17 cellular contexts compared by ENCODE assay signal in the genomic region with DNA sequence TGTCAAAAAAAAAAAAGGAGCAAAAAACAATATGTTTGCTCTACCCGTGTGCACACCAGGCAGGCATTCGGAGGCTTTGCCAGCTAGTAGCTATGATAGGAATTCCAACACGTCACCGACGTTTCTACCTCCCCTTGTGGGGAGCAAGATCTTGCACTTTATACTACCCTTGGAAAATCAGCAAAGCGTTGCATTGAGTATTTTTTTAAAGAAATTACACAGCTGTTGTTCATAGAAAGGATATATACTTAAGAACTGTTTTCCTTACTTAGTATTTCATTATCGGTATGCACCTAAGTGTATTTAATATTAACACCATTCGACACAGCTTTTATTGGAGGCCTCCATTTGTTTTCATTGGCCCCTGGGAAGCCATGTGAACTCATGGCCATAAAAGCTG.
DNase-seq lines count a peak whose midpoint lies in the region; ATAC-seq, FAIRE-seq and TF ChIP-seq lines count a peak whose summit lies in the region.
"Had no signal": no experiment of that assay in that cellular context is flagged by ENCODE, and none has a peak within 500 bp of the region (broad histone marks: within the 10 kb centered on the region; RNA-seq: fewer than 3 reads in every experiment).

No MANE protein-coding gene starts in this region.

- TF ChIP-seq POLR2A in HepG2 (IDR thresholded peaks at IDR 0.05; ENCODE audit: insufficient read depth in 1 of 2, low read depth in 2 of 2, low read length in 2 of 2) (no peak), right lobe of liver (IDR thresholded peaks at IDR 0.05) (no peak)

- intact Hi-C loops in HepG2 (cut with micrococcal nuclease; ENCODE audit: unreplicated experiment) (no loop called here), right lobe of liver (cut with DNase I) (no loop called here)

- BruUV-seq in HepG2 (replicated peaks; lab: Mats Ljungman, UMichigan), result no TSS peak

- no peaks in the 10 kb centered on the region for H4K20me1 ChIP-seq in HepG2 (ENCODE audit: insufficient read depth, low read length)
- H4K20me1 ChIP-seq: BLaER1 treated with 17β-estradiol and CSF1 and Interleukin-3, amounts not matched to agents 10 nM and 100 nM had no signal

- WGBS in HepG2 (ENCODE audit: low lambda C conversion rate), result 21% methylated on average over 8 of the region's 8 CpGs
- 66% methylated on average over 8 of the region's 8 CpGs for WGBS in right lobe of liver (ENCODE audit: insufficient coverage, low coverage, low lambda C conversion rate, missing lambda C conversion rate)
- 93% methylated on average over 6 of the region's 8 CpGs for WGBS in mesenchymal stem cell

- H2BK15ac ChIP-seq in mesenchymal stem cell (ENCODE audit: low read depth, poor library complexity, severe bottlenecking), result no peak overlapping the region

- H3K4me2 ChIP-seq in HepG2 (ENCODE audit: low read depth, low read length), result no peak overlapping the region
- H3K4me2 ChIP-seq in mesenchymal stem cell (ENCODE audit: low read length, poor library complexity, severe bottlenecking), result no peak overlapping the region
- H3K4me2 ChIP-seq: BLaER1 treated with 17β-estradiol and CSF1 and Interleukin-3, amounts not matched to agents 10 nM and 100 nM had no signal

- no peak overlapping the region for H2BK5ac ChIP-seq in mesenchymal stem cell (ENCODE audit: low read depth, low read length, poor library complexity, severe bottlenecking)

- H3K9ac ChIP-seq in HepG2 (ENCODE audit: insufficient read depth, low read depth, low read length) (no peak overlapping the region), mesenchymal stem cell (ENCODE audit: low read length) (no peak overlapping the region)
- H3K9ac ChIP-seq: BLaER1 treated with 17β-estradiol and CSF1 and Interleukin-3, amounts not matched to agents 10 nM and 100 nM; GM23248 had no signal

- H3K4me3 ChIP-seq in HepG2 (replicated peaks in 1 of 3; ENCODE audit: insufficient read depth in 1 of 3, low read depth in 2 of 3, low read length in 3 of 3) (no peak overlapping the region), right lobe of liver (no peak overlapping the region), fibroblast of pulmonary artery (replicated peaks; ENCODE audit: low read depth, low read length) (no peak overlapping the region), mesenchymal stem cell (ENCODE audit: insufficient read depth in 1 of 2, low read depth in 1 of 2, low read length in 2 of 2) (no peak overlapping the region)
- H3K4me3 ChIP-seq: BLaER1 treated with 17β-estradiol and CSF1 and Interleukin-3, amounts not matched to agents 10 nM and 100 nM; GM23248 had no signal

- H3K27me3 ChIP-seq in HepG2 (ENCODE audit: control insufficient read depth in 1 of 2, insufficient read depth in 2 of 2, low read length in 2 of 2) (peaks cover 0 to 8% of the 10 kb centered on the region in 2 experiments; a peak in 1 of 5 replicates), right lobe of liver (no peaks in the 10 kb centered on the region), mesenchymal stem cell (ENCODE audit: control insufficient read depth in 1 of 2, insufficient read depth in 1 of 2, low read length in 2 of 2) (no peaks in the 10 kb centered on the region)
- H3K27me3 ChIP-seq: BLaER1 treated with 17β-estradiol and CSF1 and Interleukin-3, amounts not matched to agents 10 nM and 100 nM had no signal

- H3K9me3 ChIP-seq in HepG2 (ENCODE audit: low read length) (peaks cover 1% of the 10 kb centered on the region; the same call in 1 of the 2 replicates), right lobe of liver (no peaks in the 10 kb centered on the region), mesenchymal stem cell (ENCODE audit: control insufficient read depth, low read length) (no peaks in the 10 kb centered on the region)

- DNase-seq in HepG2 (ENCODE audit: low spot score) (peak; percentile 6), right lobe of liver (no peak), fibroblast of pulmonary artery (ENCODE audit: low read depth) (peak; percentile 16), mesenchymal stem cell (no peak), cerebellum (ENCODE audit: low spot score) (no peak), NCI-H2107 (lab: John Stamatoyannopoulos, UW) (no peak)
- DNase-seq: CD4-positive, alpha-beta T cell; DND-41; GF-D8; GM23248 had no signal

- H3K14ac ChIP-seq in mesenchymal stem cell (ENCODE audit: low read length in 2 of 2), result no peak overlapping the region

- no peak overlapping the region for H4K8ac ChIP-seq in mesenchymal stem cell (ENCODE audit: low read length)

- H3K79me1 ChIP-seq in mesenchymal stem cell (replicated peaks; ENCODE audit: low read length, poor library complexity, severe bottlenecking), result no peaks in the 10 kb centered on the region

- POLR2A ChIA-PET in HepG2 (lab: Yijun Ruan, JAX), result no interaction called here

- no peaks in the 10 kb centered on the region for H3K36me3 ChIP-seq in HepG2 (replicated peaks in 1 of 2; ENCODE audit: control insufficient read depth in 1 of 2, insufficient read depth in 2 of 2, low read length in 2 of 2)
- H3K36me3 ChIP-seq in right lobe of liver, result no peaks in the 10 kb centered on the region
- H3K36me3 ChIP-seq in mesenchymal stem cell (ENCODE audit: control insufficient read depth in 1 of 2, insufficient read depth in 2 of 2, low read depth in 1 of 2, low read length in 2 of 2), result no peaks in the 10 kb centered on the region
- H3K36me3 ChIP-seq: BLaER1 treated with 17β-estradiol and CSF1 and Interleukin-3, amounts not matched to agents 10 nM and 100 nM had no signal

- H3K23ac ChIP-seq in mesenchymal stem cell (ENCODE audit: low read length in 2 of 2), result no peak overlapping the region

- no peak overlapping the region for H4K91ac ChIP-seq in mesenchymal stem cell (ENCODE audit: low read length)

- ATAC-seq in HepG2, result no peak
- ATAC-seq in right lobe of liver, result no peak
- no peak for ATAC-seq in HG03095 (IDR thresholded peaks at IDR 0.05; ENCODE audit: unreplicated experiment)
- ATAC-seq in GM21576 (IDR thresholded peaks at IDR 0.05; ENCODE audit: unreplicated experiment), result no peak
- ATAC-seq: HCT116 had no signal

- in situ Hi-C loops in HepG2 (cut with HindIII; ENCODE audit: extremely low pct_ligation_motif_present, low pct_unique_long_range_greater_than_20kb), result no loop called here

- no peak overlapping the region for H3K4ac ChIP-seq in mesenchymal stem cell (ENCODE audit: low read depth in 1 of 2, low read length in 2 of 2)

- FAIRE-seq in HepG2 (lab: Jason Lieb, UNC), result no peak
- FAIRE-seq: D721Med, H54 had no signal

- no peaks in the 10 kb centered on the region for H3K4me1 ChIP-seq in HepG2 (ENCODE audit: insufficient read depth, low read length)
- H3K4me1 ChIP-seq in right lobe of liver, result no peaks in the 10 kb centered on the region
- peaks cover 3% of the 10 kb centered on the region for H3K4me1 ChIP-seq in mesenchymal stem cell (ENCODE audit: control insufficient read depth, insufficient read depth, low read depth, low read length)
- H3K4me1 ChIP-seq: BLaER1 treated with 17β-estradiol and CSF1 and Interleukin-3, amounts not matched to agents 10 nM and 100 nM had no signal

- CTCF ChIA-PET in HepG2 (lab: Yijun Ruan, JAX; ENCODE audit: low intra/inter-chr PET ratio, low total read pairs), result no interaction called here

- H3K27ac ChIP-seq in HepG2 (ENCODE audit: extremely low read length, insufficient read depth, low read length) (no peak overlapping the region), right lobe of liver (no peak overlapping the region), mesenchymal stem cell (ENCODE audit: low read length, poor library complexity, severe bottlenecking) (peak overlapping the region; percentile 67)
- H3K27ac ChIP-seq: 22Rv1; BLaER1 treated with 17β-estradiol and CSF1 and Interleukin-3, amounts not matched to agents 10 nM and 100 nM; GM23248 had no signal

- H2AK5ac ChIP-seq in mesenchymal stem cell (ENCODE audit: low read length, severe bottlenecking), result no peak overlapping the region

- H2BK12ac ChIP-seq in mesenchymal stem cell (ENCODE audit: low read length in 2 of 2), result no peak overlapping the region

- no peak for TF ChIP-seq CTCF in HepG2 (CRISPR knock-in tag; IDR thresholded peaks at IDR 0.05)
- no peak for TF ChIP-seq CTCF in right lobe of liver (IDR thresholded peaks at IDR 0.05)
- no peak for TF ChIP-seq CTCF in fibroblast of pulmonary artery (IDR thresholded peaks at IDR 0.05; ENCODE audit: low read length, missing control alignments)

- no peak for TF ChIP-seq RAD21 in HepG2 (CRISPR knock-in tag; IDR thresholded peaks at IDR 0.05)

- H2BK120ac ChIP-seq in mesenchymal stem cell (ENCODE audit: low read depth, low read length), result no peak overlapping the region

- H3K18ac ChIP-seq in mesenchymal stem cell (ENCODE audit: low read depth in 1 of 2, low read length in 2 of 2), result no peak overlapping the region

- no peaks in the 10 kb centered on the region for H3K79me2 ChIP-seq in HepG2 (ENCODE audit: insufficient read depth, low read length)

- H2AFZ ChIP-seq in HepG2 (ENCODE audit: low read length) (no peak overlapping the region), mesenchymal stem cell (ENCODE audit: low read depth, low read length) (no peak overlapping the region)
- H2AFZ ChIP-seq: GM23248 had no signal

- TF ChIP-seq EP300 in HepG2 (IDR thresholded peaks at IDR 0.05; ENCODE audit: low read depth in 2 of 2, low read length in 2 of 2), result no peak
- no peak for TF ChIP-seq EP300 in HepG2 (CRISPR knock-in tag; IDR thresholded peaks at IDR 0.05; ENCODE audit: borderline replicate concordance)

TF ChIP-seq in HepG2, 621 proteins besides CTCF, POLR2A, EP300 and RAD21 (continues in another document):
- TF ChIP-seq NFYC (CRISPR knock-in tag; IDR thresholded peaks at IDR 0.05) (no peak), NR2F6 (IDR thresholded peaks at IDR 0.05) (no peak), NR2F6 (CRISPR knock-in tag; IDR thresholded peaks at IDR 0.05) (no peak), CBX2 (IDR thresholded peaks at IDR 0.05; ENCODE audit: low read depth, low read length) (no peak), CBX2 (CRISPR knock-in tag; IDR thresholded peaks at IDR 0.05; ENCODE audit: low read depth) (no peak), ZNF33A (CRISPR knock-in tag; IDR thresholded peaks at IDR 0.05; ENCODE audit: borderline replicate concordance) (no peak), ZSCAN9 (CRISPR knock-in tag; IDR thresholded peaks at IDR 0.05; ENCODE audit: borderline replicate concordance) (no peak), NFRKB (IDR thresholded peaks at IDR 0.05) (no peak)
- TF ChIP-seq, protein P1, sequence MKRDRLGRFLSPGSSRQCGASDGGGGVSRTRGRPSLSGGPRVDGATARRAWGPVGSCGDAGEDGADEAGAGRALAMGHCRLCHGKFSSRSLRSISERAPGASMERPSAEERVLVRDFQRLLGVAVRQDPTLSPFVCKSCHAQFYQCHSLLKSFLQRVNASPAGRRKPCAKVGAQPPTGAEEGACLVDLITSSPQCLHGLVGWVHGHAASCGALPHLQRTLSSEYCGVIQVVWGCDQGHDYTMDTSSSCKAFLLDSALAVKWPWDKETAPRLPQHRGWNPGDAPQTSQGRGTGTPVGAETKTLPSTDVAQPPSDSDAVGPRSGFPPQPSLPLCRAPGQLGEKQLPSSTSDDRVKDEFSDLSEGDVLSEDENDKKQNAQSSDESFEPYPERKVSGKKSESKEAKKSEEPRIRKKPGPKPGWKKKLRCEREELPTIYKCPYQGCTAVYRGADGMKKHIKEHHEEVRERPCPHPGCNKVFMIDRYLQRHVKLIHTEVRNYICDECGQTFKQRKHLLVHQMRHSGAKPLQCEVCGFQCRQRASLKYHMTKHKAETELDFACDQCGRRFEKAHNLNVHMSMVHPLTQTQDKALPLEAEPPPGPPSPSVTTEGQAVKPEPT (CRISPR knock-in tag; IDR thresholded peaks at IDR 0.05; ENCODE audit: low read depth), result no peak

Comparison
In these comparisons a context has a peak if more than half of its experiments do, and no peak if none do; other contexts are left out.
1. DNase-seq: peak in HepG2 (single experiment) and fibroblast of pulmonary artery (single experiment); none in right lobe of liver (0 of 3), mesenchymal stem cell (single experiment), cerebellum (single experiment) and NCI-H2107 (single experiment).